In genomic region chr14:75715926-75716780, GRCh38 we compare ENCODE assay signal across 16 cellular contexts. TPM values are rescaled to one million over a fixed set of nuclear protein-coding genes. Genes with fewer than 3 reads are reported as not detected.
DNase-seq lines count a peak whose midpoint lies in the region; ATAC-seq and TF ChIP-seq lines count a peak whose summit lies in the region.
"Had no signal": no experiment of that assay in that cellular context is flagged by ENCODE, and none has a peak within 500 bp of the region (broad histone marks: within the 10 kb centered on the region; RNA-seq: fewer than 3 reads in every experiment).

No MANE protein-coding gene starts in this region.

- intact Hi-C loops in CD14-positive monocyte (cut with micrococcal nuclease), result no loop called here

- peaks cover 7% of the 10 kb centered on the region for H3K36me3 ChIP-seq in MG63
- H3K36me3 ChIP-seq: esophagus muscularis mucosa had no signal

- ATAC-seq in GM19035 (IDR thresholded peaks at IDR 0.05; ENCODE audit: unreplicated experiment), result no peak
- ATAC-seq: stimulated activated memory B cell treated with anti-CD40 and anti-IgM and Interleukin-4, amounts not matched to agents 10 μg/mL and 1 μg/mL and 100 μg/mL, for 72 hours had no signal

- H3K4me3 Mint-ChIP-seq in progenitor cell of endocrine pancreas (ENCODE audit: low read depth) (no peak overlapping the region), CD14-positive monocyte (no peak overlapping the region)
- H3K4me3 Mint-ChIP-seq: activated T-helper 1 cell treated with anti-CD3 and anti-CD28 coated beads, Interleukin-12 subunit alpha, Interleukin-12 subunit beta, Interleukin-2, Interleukin-4 antibody, amounts not matched to agents 30 ng/mL and 10 ng/mL and 1 ng/mL, durations not matched to agents 14 hours and 24 hours and 36 hours; stimulated activated memory B cell treated with anti-CD40 and anti-IgM and Interleukin-4, amounts not matched to agents 10 μg/mL and 1 μg/mL and 100 μg/mL, for 72 hours had no signal

- H3K27me3 Mint-ChIP-seq in progenitor cell of endocrine pancreas, result no peaks in the 10 kb centered on the region
- no peaks in the 10 kb centered on the region for H3K27me3 Mint-ChIP-seq in CD14-positive monocyte (ENCODE audit: low read depth in 3 of 3)
- H3K27me3 Mint-ChIP-seq: stimulated activated memory B cell treated with anti-CD40 and anti-IgM and Interleukin-4, amounts not matched to agents 10 μg/mL and 1 μg/mL and 100 μg/mL, for 72 hours had no signal

- H3K27me3 ChIP-seq in MG63, result no peaks in the 10 kb centered on the region
- H3K27me3 ChIP-seq: brain microvascular endothelial cell, esophagus muscularis mucosa had no signal

- TF ChIP-seq CTCF in epithelial cell of esophagus (IDR thresholded peaks at IDR 0.05; ENCODE audit: insufficient read depth, low read depth, low read length, missing control alignments) (no peak), progenitor cell of endocrine pancreas (IDR thresholded peaks at IDR 0.05; ENCODE audit: unreplicated experiment) (no peak), CD14-positive monocyte (IDR thresholded peaks at IDR 0.05) (no peak)

- H3K27ac Mint-ChIP-seq in progenitor cell of endocrine pancreas (peak overlapping the region; percentile 18), CD14-positive monocyte (peak overlapping the region in 1 of 7 donors; percentile 12)
- H3K27ac Mint-ChIP-seq: activated T-helper 1 cell treated with anti-CD3 and anti-CD28 coated beads, Interleukin-12 subunit alpha, Interleukin-12 subunit beta, Interleukin-2, Interleukin-4 antibody, amounts not matched to agents 30 ng/mL and 10 ng/mL and 1 ng/mL, durations not matched to agents 14 hours and 24 hours and 36 hours; stimulated activated memory B cell treated with anti-CD40 and anti-IgM and Interleukin-4, amounts not matched to agents 10 μg/mL and 1 μg/mL and 100 μg/mL, for 72 hours had no signal

- H3K4me1 Mint-ChIP-seq in progenitor cell of endocrine pancreas (ENCODE audit: low read depth) (peaks cover 26% of the 10 kb centered on the region), CD14-positive monocyte (peaks cover 14% of the 10 kb centered on the region)
- H3K4me1 Mint-ChIP-seq: stimulated activated memory B cell treated with anti-CD40 and anti-IgM and Interleukin-4, amounts not matched to agents 10 μg/mL and 1 μg/mL and 100 μg/mL, for 72 hours had no signal

- H3K9me3 Mint-ChIP-seq in progenitor cell of endocrine pancreas (ENCODE audit: low read depth) (no peaks in the 10 kb centered on the region), CD14-positive monocyte (peaks cover 0 to 2% (median 0%) of the 10 kb centered on the region in 7 donors)
- H3K9me3 Mint-ChIP-seq: activated T-helper 1 cell treated with anti-CD3 and anti-CD28 coated beads, Interleukin-12 subunit alpha, Interleukin-12 subunit beta, Interleukin-2, Interleukin-4 antibody, amounts not matched to agents 30 ng/mL and 10 ng/mL and 1 ng/mL, durations not matched to agents 14 hours and 24 hours and 36 hours; stimulated activated memory B cell treated with anti-CD40 and anti-IgM and Interleukin-4, amounts not matched to agents 10 μg/mL and 1 μg/mL and 100 μg/mL, for 72 hours had no signal

- H3K4me3 ChIP-seq in MG63 (no peak overlapping the region), epithelial cell of esophagus (ENCODE audit: low read length) (no peak overlapping the region)
- H3K4me3 ChIP-seq: esophagus muscularis mucosa had no signal

- H3K36me3 Mint-ChIP-seq in progenitor cell of endocrine pancreas (ENCODE audit: insufficient read depth) (peaks cover 7% of the 10 kb centered on the region), CD14-positive monocyte (peaks cover 37 to 38% of the 10 kb centered on the region in 2 donors)

- H3K9me3 ChIP-seq in MG63, result no peaks in the 10 kb centered on the region
- H3K9me3 ChIP-seq: Caco-2, esophagus muscularis mucosa had no signal

- DNase-seq in AG20443 (ENCODE audit: low spot score) (peak; percentile 11), MG63 (peak; percentile 18), epithelial cell of esophagus (ENCODE audit: low read depth) (peak; percentile 28), progenitor cell of endocrine pancreas (ENCODE audit: low spot score, unreplicated experiment) (no peak), cerebellar cortex (ENCODE audit: low spot score) (no peak), cerebellar nuclear complex (lab: John Stamatoyannopoulos, UW) (no peak), CD14-positive monocyte (ENCODE audit: low spot score) (no peak)
- DNase-seq: activated CD4-positive, alpha-beta T cell treated with anti-CD3 and anti-CD28 coated beads for 4 hours; brain microvascular endothelial cell; Caco-2; NCI-H187 treated with DMSO at 0.1 percent for 48 hours; SW 1271 had no signal

RNA-seq across cellular contexts. Expression of gene TTLL5, which starts 55.1 kb away (rescaled TPM):
- 11.3 and 12.9 TPM in 2 replicates for total RNA-seq in MG63 (2014; rRNA removed; shearing (Covaris generic); ENCODE audit: low replicate concordance)
- total RNA-seq in progenitor cell of endocrine pancreas, result 51.9 and 56.2 TPM in 2 replicates
- polyA plus RNA-seq in CD14-positive monocyte, result 1 to 10 TPM; 4.2 to 4.7 TPM

RNA-seq across cellular contexts. Expression of gene ERG28, which starts 55.5 kb away (rescaled TPM):
- total RNA-seq in MG63 (2014; rRNA removed; shearing (Covaris generic); ENCODE audit: low replicate concordance), result 3.4 and 7.3 TPM in 2 replicates
- 27.8 and 28.6 TPM in 2 replicates for total RNA-seq in progenitor cell of endocrine pancreas
- polyA plus RNA-seq in CD14-positive monocyte, result 1 to 10 TPM; 5.7 to 8.2 TPM

Comparison
In these comparisons a context has a peak if more than half of its experiments do, and no peak if none do; other contexts are left out.
1. DNase-seq: peak in AG20443 (single experiment), MG63 (single experiment) and epithelial cell of esophagus (single experiment); none in progenitor cell of endocrine pancreas (single experiment), cerebellar cortex (single experiment), cerebellar nuclear complex (0 of 2) and CD14-positive monocyte (single experiment).